ENCODE assay signal across 8 cellular contexts in genomic region chr1:152035406-152036315, GRCh38.
DNase-seq lines count a peak whose midpoint lies in the region; ATAC-seq lines count a peak whose summit lies in the region.

No MANE protein-coding gene starts in this region.

- H3K9me3 ChIP-seq in adipocyte (ENCODE audit: control insufficient read depth, low read length), result no peaks in the 10 kb centered on the region
- H3K9me3 ChIP-seq in iPS-18c (ENCODE audit: control insufficient read depth, insufficient read depth, low read length), result no peaks in the 10 kb centered on the region

- H3K4me3 ChIP-seq in adipocyte (ENCODE audit: low read length) (peak overlapping the region; percentile 98), iPS-18c (ENCODE audit: insufficient read depth, low read depth, low read length) (peak overlapping the region; percentile 65)

- H3K4me1 Mint-ChIP-seq in stimulated activated naive B cell treated with anti-CD40 and anti-IgM and Interleukin-4, amounts not matched to agents 10 μg/mL and 1 μg/mL and 100 μg/mL, for 72 hours, result peaks cover 16 to 35% of the 10 kb centered on the region in 2 donors

- peaks cover 28% of the 10 kb centered on the region for H3K4me1 ChIP-seq in adipocyte (ENCODE audit: control insufficient read depth, insufficient read depth, low read length)

- DNase-seq in ELF-1 (ENCODE audit: low read depth, low spot score) (peak; percentile 55), MV-4-11 (lab: John Stamatoyannopoulos, UW) (peak; percentile 13), adipocyte (ENCODE audit: low read depth) (peak; percentile 77), head of caudate nucleus (no peak)
- no peak for DNase-seq in stimulated activated naive B cell treated with anti-CD40 and anti-IgM and Interleukin-4, amounts not matched to agents 10 μg/mL and 1 μg/mL and 100 μg/mL, for 72 hours

- H3K27me3 ChIP-seq in adipocyte (replicated peaks; ENCODE audit: control insufficient read depth, insufficient read depth, low read length), result no peaks in the 10 kb centered on the region

- no peaks in the 10 kb centered on the region for H3K9me3 Mint-ChIP-seq in stimulated activated naive B cell treated with anti-CD40 and anti-IgM and Interleukin-4, amounts not matched to agents 10 μg/mL and 1 μg/mL and 100 μg/mL, for 72 hours

- H3K36me3 Mint-ChIP-seq in stimulated activated naive B cell treated with anti-CD40 and anti-IgM and Interleukin-4, amounts not matched to agents 10 μg/mL and 1 μg/mL and 100 μg/mL, for 72 hours, result peaks cover 9 to 13% of the 10 kb centered on the region in 2 donors

- peaks cover 36% of the 10 kb centered on the region for H3K36me3 ChIP-seq in adipocyte (ENCODE audit: control insufficient read depth, insufficient read depth, low read length, severe bottlenecking)

- intact Hi-C loops in head of caudate nucleus (cut with DNase I), result no loop called here

- peak overlapping the region; percentile 82 to 92 for H3K4me3 Mint-ChIP-seq in stimulated activated naive B cell treated with anti-CD40 and anti-IgM and Interleukin-4, amounts not matched to agents 10 μg/mL and 1 μg/mL and 100 μg/mL, for 72 hours

- peak overlapping the region; percentile 100 for H3K9ac ChIP-seq in adipocyte (ENCODE audit: low read length)

- H3K27me3 Mint-ChIP-seq in stimulated activated naive B cell treated with anti-CD40 and anti-IgM and Interleukin-4, amounts not matched to agents 10 μg/mL and 1 μg/mL and 100 μg/mL, for 72 hours, result no peaks in the 10 kb centered on the region

- peak overlapping the region; percentile 96 for H3K27ac Mint-ChIP-seq in stimulated activated naive B cell treated with anti-CD40 and anti-IgM and Interleukin-4, amounts not matched to agents 10 μg/mL and 1 μg/mL and 100 μg/mL, for 72 hours

- ATAC-seq in stimulated activated naive B cell treated with anti-CD40 and anti-IgM and Interleukin-4, amounts not matched to agents 10 μg/mL and 1 μg/mL and 100 μg/mL, for 72 hours (replicated peaks), result no peak
- ATAC-seq in GM19397 (IDR thresholded peaks at IDR 0.05; ENCODE audit: unreplicated experiment) (no peak), GM18870 (IDR thresholded peaks at IDR 0.05; ENCODE audit: unreplicated experiment) (no peak)

Comparison
In these comparisons a context has a peak if more than half of its experiments do, and no peak if none do; other contexts are left out.
1. DNase-seq: peak in ELF-1 (single experiment), MV-4-11 (single experiment) and adipocyte (single experiment); none in stimulated activated naive B cell treated with anti-CD40 and anti-IgM and Interleukin-4, amounts not matched to agents 10 μg/mL and 1 μg/mL and 100 μg/mL, for 72 hours (single experiment) and head of caudate nucleus (0 of 42).